ENCODE assay signal across 1 cellular context in genomic region chr1:32650752-32651460, GRCh38.
TF ChIP-seq lines count a peak whose summit lies in the region.

Gene RBBP4 (plus strand): TSS chr1:32651208. CDS start chr1:32651307, 99 bp downstream.

TF ChIP-seq in SK-N-SH treated with all-trans-retinoic acid at 6 μM for 48 hours, 23 proteins besides CTCF, POLR2A, EP300 and RAD21 (continued from another document):
- TF ChIP-seq PATZ1 (CRISPR knock-in tag; IDR thresholded peaks at IDR 0.05; ENCODE audit: borderline replicate concordance) (peak; percentile 58; the same call in 1 of the 2 replicates), ARNTL (CRISPR knock-in tag; IDR thresholded peaks at IDR 0.05; ENCODE audit: borderline replicate concordance, low read depth) (peak; percentile 68; the same call in 1 of the 2 replicates), ZNF565 (CRISPR knock-in tag; conservative IDR thresholded peaks at IDR 0.05; ENCODE audit: low read depth) (0 out of 2 replicates have a peak, but pooled peaks have one; percentile 38), OSR1 (CRISPR knock-in tag; IDR thresholded peaks at IDR 0.05) (no peak)
